In the genomic region with DNA sequence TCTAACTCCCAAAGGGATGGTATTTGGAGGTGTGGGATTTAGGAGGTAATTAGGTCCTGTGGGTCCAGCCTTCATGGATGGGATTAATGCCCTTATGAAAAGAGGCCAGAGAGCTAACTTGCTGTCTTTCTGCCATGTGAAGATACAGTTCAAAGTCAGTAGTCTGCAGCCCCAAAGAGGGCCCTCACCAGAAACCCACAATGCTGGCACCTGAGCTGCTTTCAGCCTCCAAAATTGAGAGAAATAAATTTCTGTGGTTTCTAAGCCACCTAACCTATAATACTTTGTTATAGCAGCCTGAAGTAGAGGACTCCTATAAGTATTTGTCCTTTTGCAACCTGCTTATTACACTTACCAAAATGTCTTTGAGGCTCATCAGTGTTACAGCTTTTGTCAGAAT, we compare ENCODE assay signal across 1 cellular context.
TF ChIP-seq lines count a peak whose summit lies in the region.

No MANE protein-coding gene starts in this region.

TF ChIP-seq in GM12878, 131 proteins besides CTCF, POLR2A, EP300 and RAD21:
- TF ChIP-seq MXI1 (IDR thresholded peaks at IDR 0.05; ENCODE audit: low read depth, low read length), result no peak
- TF ChIP-seq, protein P1, sequence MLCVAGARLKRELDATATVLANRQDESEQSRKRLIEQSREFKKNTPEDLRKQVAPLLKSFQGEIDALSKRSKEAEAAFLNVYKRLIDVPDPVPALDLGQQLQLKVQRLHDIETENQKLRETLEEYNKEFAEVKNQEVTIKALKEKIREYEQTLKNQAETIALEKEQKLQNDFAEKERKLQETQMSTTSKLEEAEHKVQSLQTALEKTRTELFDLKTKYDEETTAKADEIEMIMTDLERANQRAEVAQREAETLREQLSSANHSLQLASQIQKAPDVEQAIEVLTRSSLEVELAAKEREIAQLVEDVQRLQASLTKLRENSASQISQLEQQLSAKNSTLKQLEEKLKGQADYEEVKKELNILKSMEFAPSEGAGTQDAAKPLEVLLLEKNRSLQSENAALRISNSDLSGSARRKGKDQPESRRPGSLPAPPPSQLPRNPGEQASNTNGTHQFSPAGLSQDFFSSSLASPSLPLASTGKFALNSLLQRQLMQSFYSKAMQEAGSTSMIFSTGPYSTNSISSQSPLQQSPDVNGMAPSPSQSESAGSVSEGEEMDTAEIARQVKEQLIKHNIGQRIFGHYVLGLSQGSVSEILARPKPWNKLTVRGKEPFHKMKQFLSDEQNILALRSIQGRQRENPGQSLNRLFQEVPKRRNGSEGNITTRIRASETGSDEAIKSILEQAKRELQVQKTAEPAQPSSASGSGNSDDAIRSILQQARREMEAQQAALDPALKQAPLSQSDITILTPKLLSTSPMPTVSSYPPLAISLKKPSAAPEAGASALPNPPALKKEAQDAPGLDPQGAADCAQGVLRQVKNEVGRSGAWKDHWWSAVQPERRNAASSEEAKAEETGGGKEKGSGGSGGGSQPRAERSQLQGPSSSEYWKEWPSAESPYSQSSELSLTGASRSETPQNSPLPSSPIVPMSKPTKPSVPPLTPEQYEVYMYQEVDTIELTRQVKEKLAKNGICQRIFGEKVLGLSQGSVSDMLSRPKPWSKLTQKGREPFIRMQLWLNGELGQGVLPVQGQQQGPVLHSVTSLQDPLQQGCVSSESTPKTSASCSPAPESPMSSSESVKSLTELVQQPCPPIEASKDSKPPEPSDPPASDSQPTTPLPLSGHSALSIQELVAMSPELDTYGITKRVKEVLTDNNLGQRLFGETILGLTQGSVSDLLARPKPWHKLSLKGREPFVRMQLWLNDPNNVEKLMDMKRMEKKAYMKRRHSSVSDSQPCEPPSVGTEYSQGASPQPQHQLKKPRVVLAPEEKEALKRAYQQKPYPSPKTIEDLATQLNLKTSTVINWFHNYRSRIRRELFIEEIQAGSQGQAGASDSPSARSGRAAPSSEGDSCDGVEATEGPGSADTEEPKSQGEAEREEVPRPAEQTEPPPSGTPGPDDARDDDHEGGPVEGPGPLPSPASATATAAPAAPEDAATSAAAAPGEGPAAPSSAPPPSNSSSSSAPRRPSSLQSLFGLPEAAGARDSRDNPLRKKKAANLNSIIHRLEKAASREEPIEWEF (IDR thresholded peaks at IDR 0.05; ENCODE audit: insufficient replicate concordance, low read depth, low read length), result no peak
- TF ChIP-seq POU2F2 (IDR thresholded peaks at IDR 0.05; ENCODE audit: borderline replicate concordance, low read depth, low read length), result no peak
- TF ChIP-seq, protein P2, sequence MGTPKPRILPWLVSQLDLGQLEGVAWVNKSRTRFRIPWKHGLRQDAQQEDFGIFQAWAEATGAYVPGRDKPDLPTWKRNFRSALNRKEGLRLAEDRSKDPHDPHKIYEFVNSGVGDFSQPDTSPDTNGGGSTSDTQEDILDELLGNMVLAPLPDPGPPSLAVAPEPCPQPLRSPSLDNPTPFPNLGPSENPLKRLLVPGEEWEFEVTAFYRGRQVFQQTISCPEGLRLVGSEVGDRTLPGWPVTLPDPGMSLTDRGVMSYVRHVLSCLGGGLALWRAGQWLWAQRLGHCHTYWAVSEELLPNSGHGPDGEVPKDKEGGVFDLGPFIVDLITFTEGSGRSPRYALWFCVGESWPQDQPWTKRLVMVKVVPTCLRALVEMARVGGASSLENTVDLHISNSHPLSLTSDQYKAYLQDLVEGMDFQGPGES (IDR thresholded peaks at IDR 0.05), result no peak
- 0 out of 2 replicates have a peak, but pooled peaks have one; percentile 20 for TF ChIP-seq RUNX3 (IDR thresholded peaks at IDR 0.05; ENCODE audit: low read length)
- no peak for TF ChIP-seq FOS (IDR thresholded peaks at IDR 0.05; ENCODE audit: borderline replicate concordance, extremely low read depth, insufficient read length)
